In genomic region chr1:31273619-31274018, GRCh38 we compare ENCODE assay signal across 21 cellular contexts. TPM values are rescaled to one million over a fixed set of nuclear protein-coding genes. Genes with fewer than 3 reads are reported as not detected.
A peak's percentile ranks its signal among the peaks of the same experiment; 100 is the strongest.
DNase-seq lines count a peak whose midpoint lies in the region; ATAC-seq and TF ChIP-seq lines count a peak whose summit lies in the region.
"Had no signal": no experiment of that assay in that cellular context is flagged by ENCODE, and none has a peak within 500 bp of the region (broad histone marks: within the 10 kb centered on the region; RNA-seq: fewer than 3 reads in every experiment).

No MANE protein-coding gene starts in this region.

- no peaks in the 10 kb centered on the region for H3K4me1 Mint-ChIP-seq in WTC11
- no peaks in the 10 kb centered on the region for H3K4me1 Mint-ChIP-seq in stimulated activated naive B cell treated with anti-CD40 and anti-IgM and Interleukin-4, amounts not matched to agents 10 μg/mL and 1 μg/mL and 100 μg/mL, for 72 hours
- no peaks in the 10 kb centered on the region for H3K4me1 Mint-ChIP-seq in H9
- H3K4me1 Mint-ChIP-seq in activated T-helper 2 cell treated with anti-CD3 and anti-CD28 coated beads, Interferon-gamma antibody, Interleukin-2, Interleukin-4, amounts not matched to agents 10 μg/mL and 5 μg/mL and 100 μg/mL, durations not matched to agents 14 hours and 24 hours and 36 hours (ENCODE audit: low read depth): peaks cover 6% of the 10 kb centered on the region

- no peak overlapping the region for H2BK120ac ChIP-seq in H9 (ENCODE audit: low read depth, low read length, poor library complexity, severe bottlenecking)

- H3K27ac Mint-ChIP-seq in WTC11: peak overlapping the region; percentile 28
- H3K27ac Mint-ChIP-seq in stimulated activated naive B cell treated with anti-CD40 and anti-IgM and Interleukin-4, amounts not matched to agents 10 μg/mL and 1 μg/mL and 100 μg/mL, for 72 hours: peak overlapping the region; percentile 26
- H3K27ac Mint-ChIP-seq in H9: peak overlapping the region in 1 of 3 experiments; percentile 70; a peak in 3 of 7 replicates
- no peak overlapping the region for H3K27ac Mint-ChIP-seq in activated T-helper 2 cell treated with anti-CD3 and anti-CD28 coated beads, Interferon-gamma antibody, Interleukin-2, Interleukin-4, amounts not matched to agents 10 μg/mL and 5 μg/mL and 100 μg/mL, durations not matched to agents 14 hours and 24 hours and 36 hours

- peaks cover 23% of the 10 kb centered on the region for H3K79me2 ChIP-seq in mammary epithelial cell (ENCODE audit: insufficient read depth, low read length)
- no peaks in the 10 kb centered on the region; the same call in 1 of the 2 replicates for H3K79me2 ChIP-seq in H9 (ENCODE audit: insufficient read depth, low read length)

- dilution Hi-C loops in mammary epithelial cell (cut with HindIII; ENCODE audit: low sequenced_read_pairs): loop anchor here (5.0 kb wide), 2 partner anchors 39 to 94 kb away; no protein-coding TSS in a partner anchor

- H3K23ac ChIP-seq in H9 (ENCODE audit: insufficient read length, low read depth, low read length): no peak overlapping the region

- no TSS peak for BruUV-seq in mammary epithelial cell (replicated peaks; lab: Mats Ljungman, UMichigan)

- no peak overlapping the region for H2AFZ ChIP-seq in mammary epithelial cell (ENCODE audit: low read depth, low read length)
- no peak overlapping the region for H2AFZ ChIP-seq in H9 (ENCODE audit: low read length)
- H2AFZ ChIP-seq: PC-9 had no signal

- H3K36me3 ChIP-seq in mammary epithelial cell (ENCODE audit: insufficient read depth, low read length): peaks cover 28% of the 10 kb centered on the region
- no peaks in the 10 kb centered on the region for H3K36me3 ChIP-seq in breast epithelium

- H3K4me2 ChIP-seq in mammary epithelial cell (ENCODE audit: insufficient read depth, low read depth, low read length) (peak overlapping the region; percentile 2), H9 (ENCODE audit: insufficient read depth, insufficient read length, low read length) (no peak overlapping the region)
- H3K4me2 ChIP-seq: KMS-11, PC-9 had no signal

- peaks cover 62% of the 10 kb centered on the region for H3K36me3 Mint-ChIP-seq in WTC11
- H3K36me3 Mint-ChIP-seq in stimulated activated naive B cell treated with anti-CD40 and anti-IgM and Interleukin-4, amounts not matched to agents 10 μg/mL and 1 μg/mL and 100 μg/mL, for 72 hours: peaks cover 32 to 50% of the 10 kb centered on the region in 2 donors
- peaks cover 33 to 77% (median 74%) of the 10 kb centered on the region in 3 experiments; a peak in 6 of 7 replicates for H3K36me3 Mint-ChIP-seq in H9 (ENCODE audit: insufficient read depth in 1 of 3, low read depth in 3 of 3)
- H3K36me3 Mint-ChIP-seq in activated T-helper 2 cell treated with anti-CD3 and anti-CD28 coated beads, Interferon-gamma antibody, Interleukin-2, Interleukin-4, amounts not matched to agents 10 μg/mL and 5 μg/mL and 100 μg/mL, durations not matched to agents 14 hours and 24 hours and 36 hours (ENCODE audit: low read depth): peaks cover 66% of the 10 kb centered on the region

- no peak overlapping the region for H3T11ph ChIP-seq in H9 (ENCODE audit: low read length)

- H3K18ac ChIP-seq in H9 (ENCODE audit: insufficient read length, low read depth, low read length): no peak overlapping the region

- no peaks in the 10 kb centered on the region for H3K27me3 Mint-ChIP-seq in WTC11 (ENCODE audit: low read depth)
- no peaks in the 10 kb centered on the region for H3K27me3 Mint-ChIP-seq in stimulated activated naive B cell treated with anti-CD40 and anti-IgM and Interleukin-4, amounts not matched to agents 10 μg/mL and 1 μg/mL and 100 μg/mL, for 72 hours
- no peaks in the 10 kb centered on the region for H3K27me3 Mint-ChIP-seq in H9 (ENCODE audit: low read depth)
- no peaks in the 10 kb centered on the region for H3K27me3 Mint-ChIP-seq in activated T-helper 2 cell treated with anti-CD3 and anti-CD28 coated beads, Interferon-gamma antibody, Interleukin-2, Interleukin-4, amounts not matched to agents 10 μg/mL and 5 μg/mL and 100 μg/mL, durations not matched to agents 14 hours and 24 hours and 36 hours (ENCODE audit: low read depth)

- H3K9ac ChIP-seq in mammary epithelial cell (ENCODE audit: insufficient read depth, low read length) (no peak overlapping the region), H9 (ENCODE audit: extremely low read depth, insufficient read length, low read length) (no peak overlapping the region)
- H3K9ac ChIP-seq: KMS-11 had no signal

- H4K5ac ChIP-seq in H9 (ENCODE audit: insufficient read length, low read depth, low read length): no peak overlapping the region

- intact Hi-C loops in mammary epithelial cell (cut with micrococcal nuclease): loop anchor here (2.0 kb wide), 1 partner anchor 89 kb away; no protein-coding TSS in a partner anchor
- intact Hi-C loops in breast epithelium (cut with DNase I; ENCODE audit: low total_unique reads): no loop called here
- intact Hi-C loops in activated T-helper 2 cell treated with anti-CD3 and anti-CD28 coated beads, Interferon-gamma antibody, Interleukin-2, Interleukin-4, amounts not matched to agents 10 μg/mL and 5 μg/mL and 100 μg/mL, durations not matched to agents 14 hours and 24 hours and 36 hours (cut with micrococcal nuclease): no loop called here

- POLR2A ChIA-PET in WTC11 (lab: Charles Lee): no interaction called here

- H3K4me1 ChIP-seq in mammary epithelial cell (ENCODE audit: insufficient read depth, low read length) (peaks cover 8% of the 10 kb centered on the region), breast epithelium (no peaks in the 10 kb centered on the region), foreskin keratinocyte (peaks cover 4% of the 10 kb centered on the region), H9 (ENCODE audit: insufficient read depth, low read length) (no peaks in the 10 kb centered on the region)
- H3K4me1 ChIP-seq: BE2C had no signal

- H3K27me3 ChIP-seq in mammary epithelial cell (ENCODE audit: insufficient read depth, low read length): no peaks in the 10 kb centered on the region
- no peaks in the 10 kb centered on the region for H3K27me3 ChIP-seq in breast epithelium
- H3K27me3 ChIP-seq in foreskin keratinocyte: no peaks in the 10 kb centered on the region
- no peaks in the 10 kb centered on the region for H3K27me3 ChIP-seq in H9 (ENCODE audit: insufficient read depth, low read length)
- H3K27me3 ChIP-seq: BE2C had no signal

- no peak overlapping the region for H2BK15ac ChIP-seq in H9 (ENCODE audit: low read depth, low read length)

- H2BK12ac ChIP-seq in H9 (ENCODE audit: insufficient read length, low read depth, low read length): no peak overlapping the region

- no peaks in the 10 kb centered on the region for H3K23me2 ChIP-seq in H9 (ENCODE audit: insufficient read length, low read depth, low read length, poor library complexity, severe bottlenecking)

- peaks cover 2% of the 10 kb centered on the region for H4K20me1 ChIP-seq in mammary epithelial cell (ENCODE audit: insufficient read depth, low read length)
- H4K20me1 ChIP-seq in H9 (ENCODE audit: control insufficient read depth, insufficient read depth, insufficient read length): no peaks in the 10 kb centered on the region

- H3K9me3 Mint-ChIP-seq in WTC11: no peaks in the 10 kb centered on the region
- H3K9me3 Mint-ChIP-seq in stimulated activated naive B cell treated with anti-CD40 and anti-IgM and Interleukin-4, amounts not matched to agents 10 μg/mL and 1 μg/mL and 100 μg/mL, for 72 hours: no peaks in the 10 kb centered on the region
- no peaks in the 10 kb centered on the region for H3K9me3 Mint-ChIP-seq in H9
- no peaks in the 10 kb centered on the region for H3K9me3 Mint-ChIP-seq in activated T-helper 2 cell treated with anti-CD3 and anti-CD28 coated beads, Interferon-gamma antibody, Interleukin-2, Interleukin-4, amounts not matched to agents 10 μg/mL and 5 μg/mL and 100 μg/mL, durations not matched to agents 14 hours and 24 hours and 36 hours

- H3K79me1 ChIP-seq in H9 (ENCODE audit: insufficient read depth, low read depth, low read length, poor library complexity, severe bottlenecking): no peaks in the 10 kb centered on the region

- ATAC-seq in WTC11 (no peak), foreskin keratinocyte (peak; percentile 26), GM19463 (IDR thresholded peaks at IDR 0.05; ENCODE audit: unreplicated experiment) (no peak)
- ATAC-seq in stimulated activated naive B cell treated with anti-CD40 and anti-IgM and Interleukin-4, amounts not matched to agents 10 μg/mL and 1 μg/mL and 100 μg/mL, for 72 hours (replicated peaks): no peak

- H4K91ac ChIP-seq in H9 (ENCODE audit: insufficient read length, low read depth, low read length): no peak overlapping the region

- H3K56ac ChIP-seq in H9 (ENCODE audit: insufficient read length, low read depth, low read length): no peak overlapping the region

- in situ Hi-C loops in mammary epithelial cell (cut with MboI; ENCODE audit: low sequenced_read_pairs in 2 of 2): no loop called here

- TF ChIP-seq POLR2A in breast epithelium (IDR thresholded peaks at IDR 0.05): no peak

- no peak overlapping the region for H2AK5ac ChIP-seq in H9 (ENCODE audit: insufficient read length, low read length)

- H3K4me3 ChIP-seq in mammary epithelial cell (replicated peaks in 1 of 3; ENCODE audit: insufficient read depth in 1 of 3, low read depth in 2 of 3, low read length in 3 of 3) (no peak overlapping the region), breast epithelium (no peak overlapping the region)
- H3K4me3 ChIP-seq: PC-9 had no signal

- H2BK20ac ChIP-seq in H9 (ENCODE audit: low read depth, low read length, poor library complexity, severe bottlenecking): no peak overlapping the region

- DNase-seq in mammary epithelial cell (peak; percentile 53), breast epithelium (ENCODE audit: low spot score in 2 of 2) (no peak), WTC11 (ENCODE audit: low spot score) (no peak), foreskin keratinocyte (peak; percentile 19 to 49), H9 (no peak)
- DNase-seq in stimulated activated naive B cell treated with anti-CD40 and anti-IgM and Interleukin-4, amounts not matched to agents 10 μg/mL and 1 μg/mL and 100 μg/mL, for 72 hours: no peak
- DNase-seq in activated T-helper 2 cell treated with anti-CD3 and anti-CD28 coated beads, Interferon-gamma antibody, Interleukin-2, Interleukin-4, amounts not matched to agents 10 μg/mL and 5 μg/mL and 100 μg/mL, durations not matched to agents 14 hours and 24 hours and 36 hours (ENCODE audit: low spot score): no peak
- DNase-seq: BE2C, DMS79, IMR-90, NCI-H1092 treated with DMSO at 0.1 percent for 48 hours, NCI-H1436 treated with DMSO at 0.1 percent for 48 hours, NCI-H1930, NCI-H2227 treated with DMSO at 0.1 percent for 48 hours, NCI-H510A treated with DMSO at 0.1 percent for 48 hours, NCI-H748 treated with DMSO at 0.1 percent for 48 hours, PC-9, RPMI8226 had no signal

- CTCF ChIA-PET in mammary epithelial cell (lab: Charles Lee; ENCODE audit: low non-redundant PET): interaction anchor here (0.5 to 0.6 kb wide), 2 partner anchors 103 to 681 kb away, joined by 3 to 4 read pairs; no protein-coding TSS in a partner anchor
- CTCF ChIA-PET in WTC11 (lab: Charles Lee): interaction anchor here (0.8 to 1.6 kb wide), 2 partner anchors 88 to 90 kb away, joined by 3 to 7 read pairs; no protein-coding TSS in a partner anchor

- H3K4me3 Mint-ChIP-seq in WTC11 (no peak overlapping the region), H9 (no peak overlapping the region)
- H3K4me3 Mint-ChIP-seq in stimulated activated naive B cell treated with anti-CD40 and anti-IgM and Interleukin-4, amounts not matched to agents 10 μg/mL and 1 μg/mL and 100 μg/mL, for 72 hours: no peak overlapping the region
- no peak overlapping the region for H3K4me3 Mint-ChIP-seq in activated T-helper 2 cell treated with anti-CD3 and anti-CD28 coated beads, Interferon-gamma antibody, Interleukin-2, Interleukin-4, amounts not matched to agents 10 μg/mL and 5 μg/mL and 100 μg/mL, durations not matched to agents 14 hours and 24 hours and 36 hours (ENCODE audit: low read depth)

- no peak for TF ChIP-seq CTCF in mammary epithelial cell (conservative IDR thresholded peaks at IDR 0.05 in 1 of 2, IDR thresholded peaks at IDR 0.05 in 1 of 2; ENCODE audit: extremely low read depth in 1 of 2, insufficient read depth in 1 of 2, low read depth in 1 of 2, low read length in 2 of 2)
- TF ChIP-seq CTCF in breast epithelium (IDR thresholded peaks at IDR 0.05): no peak
- TF ChIP-seq CTCF in WTC11 (IDR thresholded peaks at IDR 0.05): no peak
- no peak for TF ChIP-seq CTCF in foreskin keratinocyte (conservative IDR thresholded peaks at IDR 0.05)
- no peak for TF ChIP-seq CTCF in H9 (conservative IDR thresholded peaks at IDR 0.05)

- no peak overlapping the region for H4K8ac ChIP-seq in H9 (replicated peaks; ENCODE audit: insufficient read length, low read depth, low read length)

- no peak overlapping the region for H3K4ac ChIP-seq in H9 (ENCODE audit: low read depth, low read length)

- no peak overlapping the region for H3K27ac ChIP-seq in mammary epithelial cell (ENCODE audit: insufficient read depth, low read depth, low read length)
- no peak overlapping the region for H3K27ac ChIP-seq in breast epithelium
- H3K27ac ChIP-seq in foreskin keratinocyte: no peak overlapping the region
- no peak overlapping the region for H3K27ac ChIP-seq in H9 (ENCODE audit: insufficient read length, low read depth, low read length)
- H3K27ac ChIP-seq: HL-60, KMS-11, PC-9 had no signal

- WGBS in mammary epithelial cell (ENCODE audit: low coverage, missing lambda C conversion rate): 7% methylated on average over 2 of the region's 2 CpGs
- no CpG with 5 or more reads among the region's 2 CpGs for WGBS in H9 (ENCODE audit: extremely low coverage, insufficient read length, low lambda C conversion rate)

- no peaks in the 10 kb centered on the region for H3K9me3 ChIP-seq in mammary epithelial cell (replicated peaks; ENCODE audit: insufficient read depth, low read length)
- no peaks in the 10 kb centered on the region for H3K9me3 ChIP-seq in breast epithelium
- no peaks in the 10 kb centered on the region for H3K9me3 ChIP-seq in H9 (ENCODE audit: control insufficient read depth, low read depth, low read length)
- H3K9me3 ChIP-seq: BE2C had no signal

- no peak overlapping the region for H3K14ac ChIP-seq in H9 (ENCODE audit: insufficient read depth, low read length)

- H2BK5ac ChIP-seq in H9 (ENCODE audit: insufficient read length, low read length): no peak overlapping the region

RNA-seq across cellular contexts. Expression of gene SNRNP40, which starts 23.0 kb away (rescaled TPM):
- total RNA-seq in mammary epithelial cell: 10 to 100 TPM; 50.9 to 69.8 TPM
- 60.2 TPM for polyA plus RNA-seq in mammary epithelial cell
- polyA minus RNA-seq in mammary epithelial cell: 77.9 TPM
- 10 to 100 TPM; 40.2 to 73.4 (median 66.6) TPM for total RNA-seq in breast epithelium
- 102 to 103 TPM (median 103 TPM) in 3 replicates for total RNA-seq in WTC11 (2021)
- 74.3 and 89.2 TPM in 2 replicates for total RNA-seq in foreskin keratinocyte
- 54.3 and 63.6 TPM in 2 replicates for polyA plus RNA-seq in foreskin keratinocyte
- total RNA-seq in H9 (2021): 121 and 132 TPM in 2 replicates
- 115 and 116 TPM in 2 replicates for total RNA-seq in activated T-helper 2 cell treated with anti-CD3 and anti-CD28 coated beads, Interferon-gamma antibody, Interleukin-2, Interleukin-4, amounts not matched to agents 10 μg/mL and 5 μg/mL and 100 μg/mL, durations not matched to agents 14 hours and 24 hours and 36 hours

RNA-seq across cellular contexts. Expression of gene ZCCHC17, which starts 23.2 kb away (rescaled TPM):
- total RNA-seq in mammary epithelial cell (10 to 100 TPM; 47.5 to 49.7 TPM), breast epithelium (10 to 100 TPM; 24.6 to 42.9 (median 29.6) TPM), WTC11 (2021) (40.6 to 42.0 TPM (median 40.7 TPM) in 3 replicates), foreskin keratinocyte (47.8 and 47.9 TPM in 2 replicates), H9 (2021) (47.7 and 50.4 TPM in 2 replicates)
- polyA plus RNA-seq in mammary epithelial cell (65.7 TPM), foreskin keratinocyte (44.9 and 47.5 TPM in 2 replicates)
- 39.7 TPM for polyA minus RNA-seq in mammary epithelial cell
- 26.2 and 27.2 TPM in 2 replicates for total RNA-seq in activated T-helper 2 cell treated with anti-CD3 and anti-CD28 coated beads, Interferon-gamma antibody, Interleukin-2, Interleukin-4, amounts not matched to agents 10 μg/mL and 5 μg/mL and 100 μg/mL, durations not matched to agents 14 hours and 24 hours and 36 hours

RNA-seq across cellular contexts. Expression of gene NKAIN1, which starts 33.9 kb away (rescaled TPM):
- total RNA-seq in mammary epithelial cell (under 1 TPM in 1 of 2 donors, not detected in 1; under 0.01 TPM), breast epithelium (1 to 10 TPM in 1 of 3 donors, under 1 TPM in 1, not detected in 1; 0.16 to 2.0 TPM), WTC11 (2021) (34.0 to 36.8 TPM (median 35.3 TPM) in 3 replicates), foreskin keratinocyte (not detected in 2 replicates), H9 (2021) (24.0 and 25.6 TPM in 2 replicates)
- polyA plus RNA-seq in mammary epithelial cell (0.12 TPM), foreskin keratinocyte (not detected in 2 replicates)
- polyA minus RNA-seq in mammary epithelial cell: not detected
- 0.07 TPM in 1 of 2 replicates, not detected in the other for total RNA-seq in activated T-helper 2 cell treated with anti-CD3 and anti-CD28 coated beads, Interferon-gamma antibody, Interleukin-2, Interleukin-4, amounts not matched to agents 10 μg/mL and 5 μg/mL and 100 μg/mL, durations not matched to agents 14 hours and 24 hours and 36 hours

Comparison
In these comparisons a context has a peak if more than half of its experiments do, and no peak if none do; other contexts are left out.
1. DNase-seq: peak in mammary epithelial cell (single experiment) and foreskin keratinocyte (2 of 2); none in breast epithelium (0 of 2), WTC11 (single experiment), stimulated activated naive B cell treated with anti-CD40 and anti-IgM and Interleukin-4, amounts not matched to agents 10 μg/mL and 1 μg/mL and 100 μg/mL, for 72 hours (single experiment), H9 (single experiment) and activated T-helper 2 cell treated with anti-CD3 and anti-CD28 coated beads, Interferon-gamma antibody, Interleukin-2, Interleukin-4, amounts not matched to agents 10 μg/mL and 5 μg/mL and 100 μg/mL, durations not matched to agents 14 hours and 24 hours and 36 hours (single experiment).